Comparison of ENCODE assay signal across 23 cellular contexts in genomic region chrX:154307207-154307606, GRCh38. TPM values are rescaled to one million over a fixed set of nuclear protein-coding genes. Genes with fewer than 3 reads are reported as not detected.
"Had no signal": no experiment of that assay in that cellular context is flagged by ENCODE, and none has a peak within 500 bp of the region (broad histone marks: within the 10 kb centered on the region; RNA-seq: fewer than 3 reads in every experiment).

No MANE protein-coding gene starts in this region.

- ATAC-seq: body of pancreas; gastrocnemius medialis; heart left ventricle; naive thymus-derived CD4-positive, alpha-beta T cell; stimulated activated naive B cell treated with anti-CD40 and anti-IgM and Interleukin-4, amounts not matched to agents 10 μg/mL and 1 μg/mL and 100 μg/mL, for 72 hours had no signal

- H3K27ac ChIP-seq: body of pancreas, gastrocnemius medialis, heart left ventricle, parathyroid adenoma, sigmoid colon, thyroid gland had no signal

- FAIRE-seq: colon had no signal

- DNase-seq: activated CD4-positive, alpha-beta T cell treated with anti-CD3 and anti-CD28 coated beads, Interleukin-2, amount 50 U/mL, for 1 hour; activated CD8-positive, alpha-beta memory T cell treated with anti-CD3 and anti-CD28 coated beads for 24 hours; activated naive CD8-positive, alpha-beta T cell treated with anti-CD3 and anti-CD28 coated beads for 36 hours; body of pancreas; caudate nucleus; dorsolateral prefrontal cortex; gastrocnemius medialis; kidney glomerular epithelial cell; mesenchymal stem cell; naive thymus-derived CD4-positive, alpha-beta T cell; sigmoid colon; stimulated activated CD4-positive, alpha-beta T cell treated with anti-CD3 and anti-CD28 coated beads, Interleukin-4, amount 100 ng/mL, for 4 hours; stimulated activated naive B cell treated with anti-CD40 and anti-IgM and Interleukin-4, amounts not matched to agents 10 μg/mL and 1 μg/mL and 100 μg/mL, for 72 hours; T-cell; T1000; thyroid gland had no signal

- H3K27ac Mint-ChIP-seq: stimulated activated naive B cell treated with anti-CD40 and anti-IgM and Interleukin-4, amounts not matched to agents 10 μg/mL and 1 μg/mL and 100 μg/mL, for 72 hours had no signal

- H3K9me3 Mint-ChIP-seq: activated naive CD8-positive, alpha-beta T cell treated with anti-CD3 and anti-CD28 coated beads for 36 hours; naive thymus-derived CD4-positive, alpha-beta T cell; T-cell had no signal

- H3K4me3 Mint-ChIP-seq: activated naive CD8-positive, alpha-beta T cell treated with anti-CD3 and anti-CD28 coated beads for 36 hours; stimulated activated naive B cell treated with anti-CD40 and anti-IgM and Interleukin-4, amounts not matched to agents 10 μg/mL and 1 μg/mL and 100 μg/mL, for 72 hours had no signal

- H3K27me3 Mint-ChIP-seq: activated naive CD8-positive, alpha-beta T cell treated with anti-CD3 and anti-CD28 coated beads for 36 hours; naive thymus-derived CD4-positive, alpha-beta T cell; stimulated activated naive B cell treated with anti-CD40 and anti-IgM and Interleukin-4, amounts not matched to agents 10 μg/mL and 1 μg/mL and 100 μg/mL, for 72 hours had no signal

- H3K36me3 Mint-ChIP-seq: naive thymus-derived CD4-positive, alpha-beta T cell; stimulated activated naive B cell treated with anti-CD40 and anti-IgM and Interleukin-4, amounts not matched to agents 10 μg/mL and 1 μg/mL and 100 μg/mL, for 72 hours; T-cell had no signal

RNA-seq across cellular contexts. Expression of gene TKTL1, which starts 11.6 kb away (rescaled TPM):
- total RNA-seq: body of pancreas, fibroblast of lung, mucosa of gallbladder, ureter had no signal
- polyA plus RNA-seq: fibroblast of lung, liver had no signal

RNA-seq across cellular contexts. Expression of gene TEX28, which starts 12.3 kb away (rescaled TPM):
- total RNA-seq: activated naive CD8-positive, alpha-beta T cell treated with anti-CD3 and anti-CD28 coated beads for 36 hours; body of pancreas; dorsolateral prefrontal cortex; fibroblast of lung; gastrocnemius medialis; heart left ventricle; liver; mucosa of gallbladder; naive thymus-derived CD4-positive, alpha-beta T cell; sigmoid colon; T-cell; thyroid gland; ureter had no signal
- polyA plus RNA-seq: fibroblast of lung; heart left ventricle; liver; naive thymus-derived CD4-positive, alpha-beta T cell; sigmoid colon had no signal

RNA-seq across cellular contexts. Expression of gene OPN1MW3, which starts 49.8 kb away (rescaled TPM):
- total RNA-seq: activated naive CD8-positive, alpha-beta T cell treated with anti-CD3 and anti-CD28 coated beads for 36 hours; body of pancreas; dorsolateral prefrontal cortex; fibroblast of lung; gastrocnemius medialis; heart left ventricle; liver; mucosa of gallbladder; naive thymus-derived CD4-positive, alpha-beta T cell; T-cell; thyroid gland; ureter had no signal
- polyA plus RNA-seq: fibroblast of lung; heart left ventricle; liver; naive thymus-derived CD4-positive, alpha-beta T cell; sigmoid colon had no signal
